ENCODE assay signal across 1 cellular context in the genomic region with DNA sequence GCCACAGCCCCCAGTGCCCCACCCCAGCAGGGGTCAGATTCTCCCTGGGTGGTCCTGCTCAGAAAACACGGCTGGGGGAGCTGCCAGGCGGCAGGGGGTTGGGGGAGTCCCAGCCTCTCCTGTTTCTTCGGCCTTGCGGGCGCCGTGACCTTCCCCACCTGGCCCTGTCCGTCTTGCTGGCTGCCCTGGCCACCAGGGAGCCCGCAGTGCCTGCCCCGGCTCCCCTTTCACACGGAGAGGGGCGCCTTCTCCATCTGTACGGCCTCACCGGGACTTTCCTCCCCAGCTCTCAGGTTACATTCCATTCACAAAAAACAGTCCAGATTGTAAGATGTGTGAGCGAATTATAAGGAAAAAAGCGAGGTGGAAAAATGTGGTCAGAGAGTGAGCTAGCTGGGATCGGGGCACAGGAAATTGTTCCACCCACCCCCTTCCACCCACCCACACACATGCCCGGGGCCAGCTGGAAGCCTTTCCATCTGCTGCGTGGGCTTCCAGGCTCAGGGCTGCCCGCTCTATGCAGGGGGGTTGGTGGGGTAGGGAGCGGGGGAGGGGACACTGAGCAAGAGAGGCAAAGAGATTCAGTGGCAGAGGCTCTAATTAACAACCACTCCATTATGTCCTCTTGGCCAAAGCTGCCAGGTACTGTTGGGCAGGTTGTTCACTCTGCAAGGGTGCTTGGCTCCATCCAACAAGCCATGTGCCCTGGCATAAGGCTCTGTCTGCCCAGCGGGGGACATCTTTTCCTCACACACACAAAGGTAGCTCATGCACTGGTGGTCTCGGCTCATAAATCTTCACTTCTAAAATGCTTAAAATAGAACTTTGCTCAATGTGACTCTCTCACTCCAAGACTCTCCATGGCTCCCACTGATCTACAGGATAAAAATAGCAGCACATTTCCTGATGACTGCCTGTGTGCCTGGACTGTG.
TF ChIP-seq lines count a peak whose summit lies in the region.

No MANE protein-coding gene starts in this region.

TF ChIP-seq in H1, 55 proteins besides CTCF, POLR2A, EP300 and RAD21 (continued from another document):
- TF ChIP-seq, protein P1, sequence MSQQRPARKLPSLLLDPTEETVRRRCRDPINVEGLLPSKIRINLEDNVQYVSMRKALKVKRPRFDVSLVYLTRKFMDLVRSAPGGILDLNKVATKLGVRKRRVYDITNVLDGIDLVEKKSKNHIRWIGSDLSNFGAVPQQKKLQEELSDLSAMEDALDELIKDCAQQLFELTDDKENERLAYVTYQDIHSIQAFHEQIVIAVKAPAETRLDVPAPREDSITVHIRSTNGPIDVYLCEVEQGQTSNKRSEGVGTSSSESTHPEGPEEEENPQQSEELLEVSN (IDR thresholded peaks at IDR 0.05) = no peak
- TF ChIP-seq PHF8 (conservative IDR thresholded peaks at IDR 0.05; ENCODE audit: low read depth, low read length) (no peak), BACH1 (IDR thresholded peaks at IDR 0.05; ENCODE audit: low read length) (0 out of 2 replicates have a peak, but pooled peaks have one; percentile 10), YY1 (IDR thresholded peaks at IDR 0.05; ENCODE audit: low read depth, low read length) (no peak), KDM1A (IDR thresholded peaks at IDR 0.05; ENCODE audit: borderline replicate concordance, low read length) (peak; percentile 100), CBX5 (IDR thresholded peaks at IDR 0.05; ENCODE audit: low read depth, low read length) (no peak), CTBP2 (IDR thresholded peaks at IDR 0.05; ENCODE audit: borderline replicate concordance, insufficient read depth, insufficient read length, low read length) (peak; percentile 42), SIN3A (conservative IDR thresholded peaks at IDR 0.05 in 1 of 2, IDR thresholded peaks at IDR 0.05 in 1 of 2; ENCODE audit: low read depth in 1 of 2, low read length in 2 of 2) (no peak), SP2 (IDR thresholded peaks at IDR 0.05; ENCODE audit: low read length) (no peak), EGR1 (IDR thresholded peaks at IDR 0.05; ENCODE audit: borderline replicate concordance, low read depth, low read length) (peak; percentile 24; the same call in 1 of the 2 replicates), HDAC2 (IDR thresholded peaks at IDR 0.05; ENCODE audit: borderline replicate concordance in 1 of 2, low read depth in 2 of 2, low read length in 2 of 2) (peak; percentile 6 to 97; a peak in 2 of 4 replicates), POU5F1 (IDR thresholded peaks at IDR 0.05; ENCODE audit: low read depth, low read length) (no peak)
